ENCODE assay signal across 11 cellular contexts in genomic region chr12:4603946-4604345, GRCh38.
"Had no signal": no experiment of that assay in that cellular context is flagged by ENCODE, and none has a peak within 500 bp of the region (broad histone marks: within the 10 kb centered on the region; RNA-seq: fewer than 3 reads in every experiment).

No MANE protein-coding gene starts in this region.

- H3K36me3 ChIP-seq: colonic mucosa, gastrocnemius medialis, heart left ventricle had no signal

- H3K27me3 ChIP-seq: colonic mucosa, dorsolateral prefrontal cortex, esophagus muscularis mucosa, gastrocnemius medialis, gastroesophageal sphincter, heart left ventricle, heart right ventricle had no signal

- H3K9me3 ChIP-seq: colonic mucosa, esophagus muscularis mucosa, esophagus squamous epithelium, gastrocnemius medialis, gastroesophageal sphincter, heart left ventricle, heart right ventricle had no signal

- H3K27ac ChIP-seq: colonic mucosa, epithelial cell of prostate, foreskin keratinocyte had no signal

- H3K4me1 ChIP-seq: colonic mucosa, foreskin keratinocyte had no signal

- DNase-seq: cortex of kidney had no signal
